In the genomic region with DNA sequence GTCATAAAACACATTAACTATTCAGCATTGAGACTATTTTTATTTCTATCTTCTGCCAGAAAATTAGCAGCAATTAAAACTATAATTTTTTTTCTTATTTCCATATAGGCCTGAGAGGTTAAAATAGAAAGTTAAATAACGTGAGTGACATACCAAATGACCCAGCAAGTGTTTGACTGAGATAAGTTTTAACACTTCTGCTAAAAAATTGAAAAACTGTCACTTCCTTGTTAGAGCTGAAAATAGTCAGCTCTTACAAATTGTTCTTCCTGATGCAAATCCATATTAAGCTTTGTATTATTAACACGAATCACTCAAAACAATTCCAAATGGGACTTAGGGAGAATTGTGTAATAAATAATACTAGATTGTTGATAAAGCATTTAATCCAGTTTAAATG, we compare ENCODE assay signal across 1 cellular context.
TF ChIP-seq lines count a peak whose summit lies in the region.

No MANE protein-coding gene starts in this region.

TF ChIP-seq in K562, 482 proteins besides CTCF, POLR2A, EP300 and RAD21:
- peak; percentile 72 for TF ChIP-seq SMARCA4 (IDR thresholded peaks at IDR 0.05)
- no peak for TF ChIP-seq ZNF165 (CRISPR knock-in tag; IDR thresholded peaks at IDR 0.05; ENCODE audit: borderline replicate concordance)
- TF ChIP-seq TCF3 (CRISPR knock-in tag; IDR thresholded peaks at IDR 0.05) = peak; percentile 81
- TF ChIP-seq MEF2A (IDR thresholded peaks at IDR 0.05; ENCODE audit: control insufficient read depth, low read depth, low read length) = peak; percentile 18; the same call in 1 of the 2 replicates
- TF ChIP-seq ARID1B (IDR thresholded peaks at IDR 0.05) = peak; percentile 76
- peak; percentile 38 for TF ChIP-seq CBFA2T3 (IDR thresholded peaks at IDR 0.05)
- TF ChIP-seq, protein P1, sequence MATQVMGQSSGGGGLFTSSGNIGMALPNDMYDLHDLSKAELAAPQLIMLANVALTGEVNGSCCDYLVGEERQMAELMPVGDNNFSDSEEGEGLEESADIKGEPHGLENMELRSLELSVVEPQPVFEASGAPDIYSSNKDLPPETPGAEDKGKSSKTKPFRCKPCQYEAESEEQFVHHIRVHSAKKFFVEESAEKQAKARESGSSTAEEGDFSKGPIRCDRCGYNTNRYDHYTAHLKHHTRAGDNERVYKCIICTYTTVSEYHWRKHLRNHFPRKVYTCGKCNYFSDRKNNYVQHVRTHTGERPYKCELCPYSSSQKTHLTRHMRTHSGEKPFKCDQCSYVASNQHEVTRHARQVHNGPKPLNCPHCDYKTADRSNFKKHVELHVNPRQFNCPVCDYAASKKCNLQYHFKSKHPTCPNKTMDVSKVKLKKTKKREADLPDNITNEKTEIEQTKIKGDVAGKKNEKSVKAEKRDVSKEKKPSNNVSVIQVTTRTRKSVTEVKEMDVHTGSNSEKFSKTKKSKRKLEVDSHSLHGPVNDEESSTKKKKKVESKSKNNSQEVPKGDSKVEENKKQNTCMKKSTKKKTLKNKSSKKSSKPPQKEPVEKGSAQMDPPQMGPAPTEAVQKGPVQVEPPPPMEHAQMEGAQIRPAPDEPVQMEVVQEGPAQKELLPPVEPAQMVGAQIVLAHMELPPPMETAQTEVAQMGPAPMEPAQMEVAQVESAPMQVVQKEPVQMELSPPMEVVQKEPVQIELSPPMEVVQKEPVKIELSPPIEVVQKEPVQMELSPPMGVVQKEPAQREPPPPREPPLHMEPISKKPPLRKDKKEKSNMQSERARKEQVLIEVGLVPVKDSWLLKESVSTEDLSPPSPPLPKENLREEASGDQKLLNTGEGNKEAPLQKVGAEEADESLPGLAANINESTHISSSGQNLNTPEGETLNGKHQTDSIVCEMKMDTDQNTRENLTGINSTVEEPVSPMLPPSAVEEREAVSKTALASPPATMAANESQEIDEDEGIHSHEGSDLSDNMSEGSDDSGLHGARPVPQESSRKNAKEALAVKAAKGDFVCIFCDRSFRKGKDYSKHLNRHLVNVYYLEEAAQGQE (CRISPR knock-in tag; IDR thresholded peaks at IDR 0.05; ENCODE audit: low read depth) = no peak
- TF ChIP-seq MAFG (tag; conservative IDR thresholded peaks at IDR 0.05) = no peak
- TF ChIP-seq MEIS2 (IDR thresholded peaks at IDR 0.05; ENCODE audit: partially characterized antibody) = peak; percentile 88
- TF ChIP-seq TEAD4 (IDR thresholded peaks at IDR 0.05; ENCODE audit: low read length) = peak; percentile 53; the same call in 1 of the 2 replicates
- no peak for TF ChIP-seq TEAD4 (CRISPR knock-in tag; IDR thresholded peaks at IDR 0.05; ENCODE audit: borderline replicate concordance)
- peak; percentile 48 for TF ChIP-seq ZFX (CRISPR knock-in tag; IDR thresholded peaks at IDR 0.05)
- TF ChIP-seq, protein P2, sequence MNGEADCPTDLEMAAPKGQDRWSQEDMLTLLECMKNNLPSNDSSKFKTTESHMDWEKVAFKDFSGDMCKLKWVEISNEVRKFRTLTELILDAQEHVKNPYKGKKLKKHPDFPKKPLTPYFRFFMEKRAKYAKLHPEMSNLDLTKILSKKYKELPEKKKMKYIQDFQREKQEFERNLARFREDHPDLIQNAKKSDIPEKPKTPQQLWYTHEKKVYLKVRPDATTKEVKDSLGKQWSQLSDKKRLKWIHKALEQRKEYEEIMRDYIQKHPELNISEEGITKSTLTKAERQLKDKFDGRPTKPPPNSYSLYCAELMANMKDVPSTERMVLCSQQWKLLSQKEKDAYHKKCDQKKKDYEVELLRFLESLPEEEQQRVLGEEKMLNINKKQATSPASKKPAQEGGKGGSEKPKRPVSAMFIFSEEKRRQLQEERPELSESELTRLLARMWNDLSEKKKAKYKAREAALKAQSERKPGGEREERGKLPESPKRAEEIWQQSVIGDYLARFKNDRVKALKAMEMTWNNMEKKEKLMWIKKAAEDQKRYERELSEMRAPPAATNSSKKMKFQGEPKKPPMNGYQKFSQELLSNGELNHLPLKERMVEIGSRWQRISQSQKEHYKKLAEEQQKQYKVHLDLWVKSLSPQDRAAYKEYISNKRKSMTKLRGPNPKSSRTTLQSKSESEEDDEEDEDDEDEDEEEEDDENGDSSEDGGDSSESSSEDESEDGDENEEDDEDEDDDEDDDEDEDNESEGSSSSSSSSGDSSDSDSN (IDR thresholded peaks at IDR 0.05; ENCODE audit: borderline replicate concordance in 1 of 2, low read depth in 2 of 2, low read length in 2 of 2) = no peak
- TF ChIP-seq BHLHE40 (IDR thresholded peaks at IDR 0.05; ENCODE audit: low read length) = peak; percentile 18; the same call in 1 of the 2 replicates
- TF ChIP-seq, protein P3, sequence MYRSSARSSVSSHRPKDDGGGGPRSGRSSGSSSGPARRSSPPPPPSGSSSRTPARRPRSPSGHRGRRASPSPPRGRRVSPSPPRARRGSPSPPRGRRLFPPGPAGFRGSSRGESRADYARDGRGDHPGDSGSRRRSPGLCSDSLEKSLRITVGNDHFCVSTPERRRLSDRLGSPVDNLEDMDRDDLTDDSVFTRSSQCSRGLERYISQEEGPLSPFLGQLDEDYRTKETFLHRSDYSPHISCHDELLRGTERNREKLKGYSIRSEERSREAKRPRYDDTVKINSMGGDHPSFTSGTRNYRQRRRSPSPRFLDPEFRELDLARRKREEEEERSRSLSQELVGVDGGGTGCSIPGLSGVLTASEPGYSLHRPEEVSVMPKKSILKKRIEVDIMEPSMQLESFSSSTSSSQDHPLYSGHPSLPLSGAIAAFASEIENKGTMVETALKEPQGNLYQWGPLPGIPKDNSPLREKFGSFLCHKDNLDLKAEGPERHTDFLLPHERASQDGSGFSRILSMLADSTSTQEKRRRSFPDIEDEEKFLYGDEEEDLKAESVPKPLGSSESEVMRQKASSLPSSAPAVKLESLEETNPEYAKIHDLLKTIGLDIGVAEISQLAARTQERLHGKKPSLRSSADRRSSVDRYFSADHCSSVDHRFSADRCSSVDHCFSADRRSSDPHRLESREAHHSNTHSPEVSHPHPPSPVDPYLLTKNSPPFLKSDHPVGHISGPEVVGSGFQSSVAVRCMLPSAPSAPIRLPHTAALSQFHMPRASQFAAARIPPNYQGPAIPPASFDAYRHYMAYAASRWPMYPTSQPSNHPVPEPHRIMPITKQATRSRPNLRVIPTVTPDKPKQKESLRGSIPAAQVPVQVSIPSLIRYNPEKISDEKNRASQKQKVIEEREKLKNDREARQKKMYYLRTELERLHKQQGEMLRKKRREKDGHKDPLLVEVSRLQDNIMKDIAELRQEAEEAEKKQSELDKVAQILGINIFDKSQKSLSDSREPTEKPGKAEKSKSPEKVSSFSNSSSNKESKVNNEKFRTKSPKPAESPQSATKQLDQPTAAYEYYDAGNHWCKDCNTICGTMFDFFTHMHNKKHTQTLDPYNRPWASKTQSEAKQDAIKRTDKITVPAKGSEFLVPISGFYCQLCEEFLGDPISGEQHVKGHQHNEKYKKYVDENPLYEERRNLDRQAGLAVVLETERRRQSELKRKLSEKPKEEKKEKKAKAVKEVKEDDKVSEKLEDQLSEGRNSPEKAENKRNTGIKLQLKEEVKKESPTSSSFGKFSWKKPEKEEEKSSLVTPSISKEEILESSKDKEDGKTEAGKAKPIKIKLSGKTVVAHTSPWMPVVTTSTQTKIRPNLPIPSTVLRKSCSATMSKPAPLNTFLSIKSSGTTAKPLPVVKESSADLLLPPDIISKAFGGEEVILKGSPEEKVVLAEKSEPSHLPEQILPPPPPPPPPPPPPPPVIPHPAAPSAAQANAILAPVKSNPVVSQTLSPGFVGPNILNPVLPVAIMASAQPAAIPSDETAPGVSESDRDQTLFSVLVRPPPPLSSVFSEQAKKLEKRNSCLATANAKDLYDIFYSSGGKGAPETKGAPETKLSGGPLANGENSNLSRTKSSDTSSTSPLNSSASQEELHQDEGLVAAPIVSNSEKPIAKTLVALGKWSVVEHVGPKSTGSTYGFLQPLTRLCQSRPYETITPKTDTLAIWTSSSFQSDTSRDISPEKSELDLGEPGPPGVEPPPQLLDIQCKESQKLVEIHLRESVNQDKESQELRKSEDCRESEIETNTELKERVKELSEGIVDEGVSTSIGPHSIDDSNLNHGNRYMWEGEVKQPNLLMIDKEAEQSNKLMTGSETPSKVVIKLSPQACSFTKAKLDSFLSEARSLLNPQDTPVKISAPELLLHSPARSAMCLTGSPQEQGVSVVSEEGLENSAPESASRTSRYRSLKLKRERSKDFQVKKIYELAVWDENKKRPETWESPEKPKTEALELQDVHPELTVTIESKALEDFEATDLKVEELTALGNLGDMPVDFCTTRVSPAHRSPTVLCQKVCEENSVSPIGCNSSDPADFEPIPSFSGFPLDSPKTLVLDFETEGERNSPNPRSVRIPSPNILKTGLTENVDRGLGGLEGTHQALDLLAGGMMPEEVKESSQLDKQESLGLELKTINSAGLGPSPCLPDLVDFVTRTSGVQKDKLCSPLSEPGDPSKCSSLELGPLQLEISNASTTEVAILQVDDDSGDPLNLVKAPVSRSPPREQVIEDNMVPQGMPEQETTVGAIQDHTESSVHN (IDR thresholded peaks at IDR 0.05; ENCODE audit: borderline replicate concordance in 1 of 2, low read depth in 1 of 2) = no peak
- peak; percentile 61 for TF ChIP-seq POLR2H (tag; IDR thresholded peaks at IDR 0.05; ENCODE audit: low read depth)
- TF ChIP-seq, protein P4, sequence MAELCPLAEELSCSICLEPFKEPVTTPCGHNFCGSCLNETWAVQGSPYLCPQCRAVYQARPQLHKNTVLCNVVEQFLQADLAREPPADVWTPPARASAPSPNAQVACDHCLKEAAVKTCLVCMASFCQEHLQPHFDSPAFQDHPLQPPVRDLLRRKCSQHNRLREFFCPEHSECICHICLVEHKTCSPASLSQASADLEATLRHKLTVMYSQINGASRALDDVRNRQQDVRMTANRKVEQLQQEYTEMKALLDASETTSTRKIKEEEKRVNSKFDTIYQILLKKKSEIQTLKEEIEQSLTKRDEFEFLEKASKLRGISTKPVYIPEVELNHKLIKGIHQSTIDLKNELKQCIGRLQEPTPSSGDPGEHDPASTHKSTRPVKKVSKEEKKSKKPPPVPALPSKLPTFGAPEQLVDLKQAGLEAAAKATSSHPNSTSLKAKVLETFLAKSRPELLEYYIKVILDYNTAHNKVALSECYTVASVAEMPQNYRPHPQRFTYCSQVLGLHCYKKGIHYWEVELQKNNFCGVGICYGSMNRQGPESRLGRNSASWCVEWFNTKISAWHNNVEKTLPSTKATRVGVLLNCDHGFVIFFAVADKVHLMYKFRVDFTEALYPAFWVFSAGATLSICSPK (IDR thresholded peaks at IDR 0.05; ENCODE audit: borderline replicate concordance) = no peak
- TF ChIP-seq SPI1 (IDR thresholded peaks at IDR 0.05; ENCODE audit: borderline replicate concordance, low read depth, low read length) = peak; percentile 64; the same call in 1 of the 2 replicates
- TF ChIP-seq NFE2 (IDR thresholded peaks at IDR 0.05; ENCODE audit: low read depth) = peak; percentile 31; the same call in 1 of the 2 replicates
- no peak for TF ChIP-seq CEBPG (CRISPR knock-in tag; IDR thresholded peaks at IDR 0.05)
- TF ChIP-seq CEBPG (tag; conservative IDR thresholded peaks at IDR 0.05 in 1 of 2, IDR thresholded peaks at IDR 0.05 in 1 of 2) = 0 out of 4 replicates have a peak, but pooled peaks of 1 of the 2 experiments have one; percentile 39
- TF ChIP-seq, protein P5, sequence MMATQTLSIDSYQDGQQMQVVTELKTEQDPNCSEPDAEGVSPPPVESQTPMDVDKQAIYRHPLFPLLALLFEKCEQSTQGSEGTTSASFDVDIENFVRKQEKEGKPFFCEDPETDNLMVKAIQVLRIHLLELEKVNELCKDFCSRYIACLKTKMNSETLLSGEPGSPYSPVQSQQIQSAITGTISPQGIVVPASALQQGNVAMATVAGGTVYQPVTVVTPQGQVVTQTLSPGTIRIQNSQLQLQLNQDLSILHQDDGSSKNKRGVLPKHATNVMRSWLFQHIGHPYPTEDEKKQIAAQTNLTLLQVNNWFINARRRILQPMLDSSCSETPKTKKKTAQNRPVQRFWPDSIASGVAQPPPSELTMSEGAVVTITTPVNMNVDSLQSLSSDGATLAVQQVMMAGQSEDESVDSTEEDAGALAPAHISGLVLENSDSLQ (IDR thresholded peaks at IDR 0.05) = peak; percentile 90
- TF ChIP-seq DPF2 (IDR thresholded peaks at IDR 0.05) = peak; percentile 53; the same call in 1 of the 2 replicates
- peak; percentile 54 for TF ChIP-seq TAL1 (IDR thresholded peaks at IDR 0.05)
- TF ChIP-seq, protein P6, sequence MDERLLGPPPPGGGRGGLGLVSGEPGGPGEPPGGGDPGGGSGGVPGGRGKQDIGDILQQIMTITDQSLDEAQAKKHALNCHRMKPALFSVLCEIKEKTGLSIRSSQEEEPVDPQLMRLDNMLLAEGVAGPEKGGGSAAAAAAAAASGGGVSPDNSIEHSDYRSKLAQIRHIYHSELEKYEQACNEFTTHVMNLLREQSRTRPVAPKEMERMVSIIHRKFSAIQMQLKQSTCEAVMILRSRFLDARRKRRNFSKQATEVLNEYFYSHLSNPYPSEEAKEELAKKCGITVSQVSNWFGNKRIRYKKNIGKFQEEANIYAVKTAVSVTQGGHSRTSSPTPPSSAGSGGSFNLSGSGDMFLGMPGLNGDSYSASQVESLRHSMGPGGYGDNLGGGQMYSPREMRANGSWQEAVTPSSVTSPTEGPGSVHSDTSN (CRISPR knock-in tag; IDR thresholded peaks at IDR 0.05; ENCODE audit: low read depth) = no peak
- TF ChIP-seq, protein P6 (tag; conservative IDR thresholded peaks at IDR 0.05; ENCODE audit: low read depth) = peak; percentile 85
- TF ChIP-seq LEF1 (IDR thresholded peaks at IDR 0.05) = peak; percentile 29; the same call in 1 of the 2 replicates
